1 cellular context compared by ENCODE assay signal in the genomic region with DNA sequence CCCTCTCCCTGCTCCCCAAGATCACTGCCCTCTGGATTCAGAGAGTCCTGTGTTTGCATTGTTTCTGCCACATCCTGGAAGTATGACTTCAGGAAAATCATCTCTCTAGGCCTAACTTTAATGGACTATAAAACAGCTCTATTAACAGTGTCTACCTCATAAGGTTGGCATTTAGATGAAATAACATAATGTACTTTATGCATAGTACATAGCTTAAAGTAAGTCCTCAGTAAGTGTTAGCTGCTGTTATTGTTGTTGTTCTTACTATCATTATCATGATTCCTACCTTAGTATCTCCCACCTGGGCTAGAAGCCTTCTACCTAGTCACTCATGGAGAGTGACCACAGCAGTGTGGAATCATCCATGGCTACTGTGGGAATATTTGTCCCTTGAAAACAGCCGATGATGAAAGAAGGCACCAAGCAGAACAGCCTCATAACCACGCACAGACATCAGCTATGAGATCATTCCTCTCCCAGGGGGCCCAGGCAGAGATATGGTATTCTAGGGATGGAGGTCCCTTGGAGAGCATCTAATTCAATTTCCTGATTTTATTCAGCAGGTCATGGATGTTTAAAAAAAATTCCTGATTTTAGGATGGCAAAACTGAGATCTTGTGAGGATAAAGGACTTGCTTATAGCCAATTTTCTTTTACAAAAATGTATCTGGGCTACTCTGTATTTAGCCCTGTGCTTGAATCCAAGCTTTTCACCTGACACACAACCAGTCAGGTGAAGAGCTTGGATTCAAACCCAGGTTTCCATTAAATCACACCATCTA.
TF ChIP-seq lines count a peak whose summit lies in the region.

No MANE protein-coding gene starts in this region.

TF ChIP-seq in HEK293, 187 proteins besides CTCF, POLR2A, EP300 and RAD21 (continues in another document):
- no peak for TF ChIP-seq ZNF513 (tag by site-specific recombination; IDR thresholded peaks at IDR 0.05)
- peak; percentile 46; the same call in 1 of the 2 replicates for TF ChIP-seq ATF2 (tag by site-specific recombination; IDR thresholded peaks at IDR 0.05; ENCODE audit: low read depth)
- TF ChIP-seq ZNF24 (tag by site-specific recombination; IDR thresholded peaks at IDR 0.05), result peak; percentile 41; the same call in 1 of the 2 replicates
- no peak for TF ChIP-seq KLF17 (tag by site-specific recombination; IDR thresholded peaks at IDR 0.05)
- TF ChIP-seq ZBTB21 (tag by site-specific recombination; IDR thresholded peaks at IDR 0.05), result peak; percentile 89
- no peak for TF ChIP-seq ZNF10 (tag by site-specific recombination; IDR thresholded peaks at IDR 0.05)
- no peak for TF ChIP-seq ZNF184 (tag by site-specific recombination; IDR thresholded peaks at IDR 0.05)
- 0 out of 2 replicates have a peak, but pooled peaks have one; percentile 8 for TF ChIP-seq ZBTB20 (tag by site-specific recombination; IDR thresholded peaks at IDR 0.05)
- TF ChIP-seq ZNF433 (tag by site-specific recombination; IDR thresholded peaks at IDR 0.05; ENCODE audit: low read depth), result no peak
- no peak for TF ChIP-seq ZSCAN5A (tag by site-specific recombination; IDR thresholded peaks at IDR 0.05)
- peak; percentile 63; the same call in 1 of the 2 replicates for TF ChIP-seq ZNF341 (tag by site-specific recombination; IDR thresholded peaks at IDR 0.05; ENCODE audit: low read depth)
- TF ChIP-seq SP7 (tag by site-specific recombination; IDR thresholded peaks at IDR 0.05), result peak; percentile 25; the same call in 1 of the 2 replicates
- no peak for TF ChIP-seq PRDM1 (tag by site-specific recombination; IDR thresholded peaks at IDR 0.05)
- TF ChIP-seq ZNF148 (tag by site-specific recombination; IDR thresholded peaks at IDR 0.05; ENCODE audit: borderline replicate concordance), result no peak
- no peak for TF ChIP-seq ZNF571 (tag by site-specific recombination; IDR thresholded peaks at IDR 0.05)
- no peak for TF ChIP-seq ZNF19 (tag by site-specific recombination; IDR thresholded peaks at IDR 0.05; ENCODE audit: low read depth)
- TF ChIP-seq SP2 (tag by site-specific recombination; IDR thresholded peaks at IDR 0.05), result no peak
- no peak for TF ChIP-seq ZNF16 (tag by site-specific recombination; IDR thresholded peaks at IDR 0.05; ENCODE audit: low read depth)
- no peak for TF ChIP-seq ZNF398 (tag by site-specific recombination; IDR thresholded peaks at IDR 0.05)
- TF ChIP-seq ZFP41 (tag by site-specific recombination; IDR thresholded peaks at IDR 0.05; ENCODE audit: borderline replicate concordance), result no peak
- no peak for TF ChIP-seq ZNF768 (tag by site-specific recombination; IDR thresholded peaks at IDR 0.05)
- TF ChIP-seq GLIS1 (tag by site-specific recombination; IDR thresholded peaks at IDR 0.05), result peak; percentile 96
- TF ChIP-seq HOXC10 (CRISPR knock-in tag; IDR thresholded peaks at IDR 0.05), result no peak
- TF ChIP-seq ZNF223 (tag by site-specific recombination; IDR thresholded peaks at IDR 0.05), result no peak
- no peak for TF ChIP-seq ZNF211 (tag by site-specific recombination; IDR thresholded peaks at IDR 0.05; ENCODE audit: low read depth)
- no peak for TF ChIP-seq ZNF37A (tag by site-specific recombination; IDR thresholded peaks at IDR 0.05)
- peak; percentile 61; the same call in 1 of the 2 replicates for TF ChIP-seq OSR2 (tag by site-specific recombination; IDR thresholded peaks at IDR 0.05)
- TF ChIP-seq ZNF596 (tag by site-specific recombination; IDR thresholded peaks at IDR 0.05), result no peak
- no peak for TF ChIP-seq ZNF146 (tag by site-specific recombination; IDR thresholded peaks at IDR 0.05)
- TF ChIP-seq, protein P1, sequence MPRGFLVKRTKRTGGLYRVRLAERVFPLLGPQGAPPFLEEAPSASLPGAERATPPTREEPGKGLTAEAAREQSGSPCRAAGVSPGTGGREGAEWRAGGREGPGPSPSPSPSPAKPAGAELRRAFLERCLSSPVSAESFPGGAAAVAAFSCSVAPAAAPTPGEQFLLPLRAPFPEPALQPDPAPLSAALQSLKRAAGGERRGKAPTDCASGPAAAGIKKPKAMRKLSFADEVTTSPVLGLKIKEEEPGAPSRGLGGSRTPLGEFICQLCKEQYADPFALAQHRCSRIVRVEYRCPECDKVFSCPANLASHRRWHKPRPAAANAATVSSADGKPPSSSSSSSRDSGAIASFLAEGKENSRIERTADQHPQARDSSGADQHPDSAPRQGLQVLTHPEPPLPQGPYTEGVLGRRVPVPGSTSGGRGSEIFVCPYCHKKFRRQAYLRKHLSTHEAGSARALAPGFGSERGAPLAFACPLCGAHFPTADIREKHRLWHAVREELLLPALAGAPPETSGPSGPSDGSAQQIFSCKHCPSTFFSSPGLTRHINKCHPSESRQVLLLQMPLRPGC (tag by site-specific recombination; IDR thresholded peaks at IDR 0.05), result no peak
- peak; percentile 32; the same call in 1 of the 2 replicates for TF ChIP-seq ZFP69B (tag by site-specific recombination; IDR thresholded peaks at IDR 0.05)
- no peak for TF ChIP-seq GLIS2 (tag by site-specific recombination; IDR thresholded peaks at IDR 0.05)
- TF ChIP-seq MYNN (tag by site-specific recombination; IDR thresholded peaks at IDR 0.05; ENCODE audit: borderline replicate concordance), result no peak
- TF ChIP-seq ZNF521 (tag by site-specific recombination; IDR thresholded peaks at IDR 0.05), result no peak
- TF ChIP-seq PATZ1 (tag by site-specific recombination; IDR thresholded peaks at IDR 0.05), result 0 out of 2 replicates have a peak, but pooled peaks have one; percentile 34
- TF ChIP-seq ZNF221 (tag by site-specific recombination; IDR thresholded peaks at IDR 0.05; ENCODE audit: borderline replicate concordance), result no peak
- no peak for TF ChIP-seq ZNF214 (tag by site-specific recombination; IDR thresholded peaks at IDR 0.05; ENCODE audit: borderline replicate concordance)
- no peak for TF ChIP-seq ZNF423 (tag by site-specific recombination; IDR thresholded peaks at IDR 0.05)
- TF ChIP-seq ZNF157 (tag by site-specific recombination; IDR thresholded peaks at IDR 0.05), result no peak
- peak; percentile 55 for TF ChIP-seq ZNF692 (tag by site-specific recombination; IDR thresholded peaks at IDR 0.05)
- no peak for TF ChIP-seq ZNF292 (tag by site-specific recombination; IDR thresholded peaks at IDR 0.05; ENCODE audit: borderline replicate concordance, low read depth)
- no peak for TF ChIP-seq ZNF549 (tag by site-specific recombination; IDR thresholded peaks at IDR 0.05)
- no peak for TF ChIP-seq OVOL3 (tag by site-specific recombination; IDR thresholded peaks at IDR 0.05)
- TF ChIP-seq ZNF426 (tag by site-specific recombination; IDR thresholded peaks at IDR 0.05), result no peak
- no peak for TF ChIP-seq WT1 (tag by site-specific recombination; IDR thresholded peaks at IDR 0.05)
